In genomic region chr5:78745985-78746384, GRCh38 we compare ENCODE assay signal across 26 cellular contexts.
"Had no signal": no experiment of that assay in that cellular context is flagged by ENCODE, and none has a peak within 500 bp of the region (broad histone marks: within the 10 kb centered on the region; RNA-seq: fewer than 3 reads in every experiment).

No MANE protein-coding gene starts in this region.

- DNase-seq: activated CD4-positive, alpha-beta T cell treated with anti-CD3 and anti-CD28 coated beads, Interleukin-2, amount 50 U/mL, for 1 hour; activated CD4-positive, CD25-positive, alpha-beta regulatory T cell treated with anti-CD3 and anti-CD28 coated beads, Interleukin-2, amount 50 U/mL, for 72 hours; activated CD8-positive, alpha-beta memory T cell treated with anti-CD3 and anti-CD28 coated beads for 24 hours; activated CD8-positive, alpha-beta memory T cell treated with anti-CD3 and anti-CD28 coated beads, Interleukin-2, amount 50 U/mL, for 48 hours; activated effector memory CD4-positive, alpha-beta T cell treated with Interleukin-2 at 50 U/mL for 16 hours; activated naive CD4-positive, alpha-beta T cell treated with anti-CD3 and anti-CD28 coated beads, Interleukin-2, amount 50 U/mL, for 16 hours; activated T-cell treated with anti-CD3 and anti-CD28 coated beads, Interleukin-2, amount 50 U/mL, for 48 hours; aorta; dermis blood vessel endothelial cell; effector memory CD8-positive, alpha-beta T cell; foreskin keratinocyte; midbrain; nephron progenitor cell; small intestine; stimulated activated CD4-positive, alpha-beta T cell treated with anti-CD3 and anti-CD28 coated beads, Interleukin-15, amount 100 ng/mL, for 24 hours; stimulated activated CD4-positive, alpha-beta T cell treated with anti-CD3 and anti-CD28 coated beads, Interleukin-2, amount 100 ng/mL, for 48 hours; SW 1271; T-helper 2 cell; testis; upper lobe of left lung had no signal

- H3K4me1 ChIP-seq: foreskin keratinocyte, prostate gland, upper lobe of left lung had no signal

- H3K4me3 ChIP-seq: cardiac muscle cell, hepatocyte, prostate gland, right atrium auricular region, testis, upper lobe of left lung had no signal

- H3K27ac ChIP-seq: cardiac muscle cell, foreskin keratinocyte, hepatocyte, prostate gland, right atrium auricular region, upper lobe of left lung, VCaP had no signal

- H2AFZ ChIP-seq: hepatocyte had no signal

- H3K4me2 ChIP-seq: hepatocyte had no signal

- H3K36me3 ChIP-seq: cardiac muscle cell, prostate gland, right atrium auricular region, upper lobe of left lung had no signal

- H3K27me3 ChIP-seq: cardiac muscle cell, hepatocyte, right atrium auricular region, testis, upper lobe of left lung had no signal

- ATAC-seq: effector memory CD8-positive, alpha-beta T cell; foreskin keratinocyte; left lobe of liver had no signal

- H3K79me2 ChIP-seq: hepatocyte had no signal

- H3K9me3 ChIP-seq: prostate gland, right atrium auricular region, testis, upper lobe of left lung had no signal
